In the genomic region with DNA sequence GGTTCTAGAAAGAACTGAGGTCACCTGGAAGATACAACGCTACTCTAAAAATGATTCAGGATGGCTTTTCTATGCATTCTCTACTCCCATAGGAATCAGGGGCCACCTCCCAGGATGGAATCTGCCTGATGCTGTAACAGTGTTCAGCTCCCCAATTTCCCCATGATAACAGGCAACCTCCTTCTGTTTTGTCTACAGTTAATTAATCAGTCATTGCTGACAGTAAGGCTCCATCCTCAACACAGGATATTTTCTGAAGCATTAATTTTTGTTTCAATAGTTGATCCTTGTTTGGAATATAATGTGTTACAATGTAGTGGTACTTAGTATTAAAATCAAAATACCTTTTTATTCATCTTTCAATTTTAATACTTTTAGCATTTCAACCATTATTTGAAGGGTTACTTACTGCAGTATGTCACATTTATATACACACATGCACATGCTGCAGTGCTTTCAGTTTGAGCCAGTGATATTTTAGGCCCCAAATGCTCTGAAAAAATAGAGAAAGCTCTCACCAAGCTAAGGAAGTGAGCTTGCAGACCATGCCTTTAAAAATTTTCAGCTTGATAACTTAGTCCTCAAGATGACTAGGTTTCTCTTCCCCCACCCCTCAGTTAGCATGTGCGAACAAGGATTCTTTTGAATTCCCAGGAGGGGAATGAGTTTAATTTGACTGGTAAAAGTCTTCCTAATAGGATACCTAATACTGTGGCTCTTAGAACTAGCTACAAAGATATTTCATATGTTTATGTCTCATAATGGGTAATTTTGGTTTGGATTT, we compare ENCODE assay signal across 8 cellular contexts. TPM values are rescaled to one million over a fixed set of nuclear protein-coding genes. Genes with fewer than 3 reads are reported as not detected.
DNase-seq lines count a peak whose midpoint lies in the region; TF ChIP-seq lines count a peak whose summit lies in the region.

No MANE protein-coding gene starts in this region.

- intact Hi-C loops in esophagus muscularis mucosa (cut with DNase I): no loop called here
- intact Hi-C loops in breast epithelium (cut with DNase I; ENCODE audit: low total_unique reads): no loop called here

- CTCF ChIA-PET in GM10248 (lab: Yijun Ruan, JAX): interaction anchor here (1.1 to 1.2 kb wide), 2 partner anchors 15 to 259 kb away, joined by 3 read pairs; no protein-coding TSS in a partner anchor

- TF ChIP-seq CTCF in GM10248 (IDR thresholded peaks at IDR 0.05; ENCODE audit: control extremely low read depth, extremely low read depth, low read depth, missing control alignments) (no peak), GM20000 (IDR thresholded peaks at IDR 0.05; ENCODE audit: extremely low read depth, missing control alignments) (no peak), HL-60 (IDR thresholded peaks at IDR 0.05; ENCODE audit: insufficient read depth, low read length) (no peak), esophagus muscularis mucosa (IDR thresholded peaks at IDR 0.05) (no peak), breast epithelium (IDR thresholded peaks at IDR 0.05) (no peak)

- H3K9me3 ChIP-seq in esophagus muscularis mucosa (no peaks in the 10 kb centered on the region), breast epithelium (no peaks in the 10 kb centered on the region)

- H3K27me3 ChIP-seq in HL-60 (ENCODE audit: insufficient read depth, poor library complexity, severe bottlenecking): no peaks in the 10 kb centered on the region
- H3K27me3 ChIP-seq in esophagus muscularis mucosa: no peaks in the 10 kb centered on the region
- no peaks in the 10 kb centered on the region for H3K27me3 ChIP-seq in breast epithelium

- TF ChIP-seq POLR2A in esophagus muscularis mucosa (IDR thresholded peaks at IDR 0.05; ENCODE audit: low read depth): no peak
- no peak for TF ChIP-seq POLR2A in breast epithelium (IDR thresholded peaks at IDR 0.05)

- WGBS in esophagus muscularis mucosa: 64% methylated on average over 2 of the region's 2 CpGs

- H3K27ac ChIP-seq in HL-60 (replicated peaks) (peak overlapping the region; percentile 84), esophagus muscularis mucosa (replicated peaks in 1 of 4) (peak overlapping the region in 3 of 4 donors; percentile 13 to 28 (median 24)), breast epithelium (peak overlapping the region in 1 of 2 donors; percentile 58)

- DNase-seq in GM10248 (ENCODE audit: extremely low spot score) (peak; percentile 30), GM20000 (ENCODE audit: low spot score) (peak; percentile 45), HL-60 (ENCODE audit: low read depth in 1 of 2, low spot score in 1 of 2) (no peak), esophagus muscularis mucosa (ENCODE audit: extremely low spot score) (no peak), NCI-H128 (lab: John Stamatoyannopoulos, UW; ENCODE audit: unreplicated experiment) (no peak), EL (no peak), breast epithelium (ENCODE audit: low spot score in 2 of 2) (no peak)
- DNase-seq in stimulated activated CD4-positive, alpha-beta T cell treated with anti-CD3 and anti-CD28 coated beads, Interleukin-4, amount 100 ng/mL, for 24 hours: no peak

- H3K4me3 ChIP-seq in HL-60 (replicated peaks; ENCODE audit: insufficient read depth, low read length): no peak overlapping the region
- H3K4me3 ChIP-seq in esophagus muscularis mucosa: peak overlapping the region in 2 of 4 donors; percentile 35 to 45
- H3K4me3 ChIP-seq in breast epithelium: peak overlapping the region in 1 of 3 donors; percentile 38

- no peak for TF ChIP-seq EP300 in esophagus muscularis mucosa (IDR thresholded peaks at IDR 0.05)

- peaks cover 3 to 15% (median 7%) of the 10 kb centered on the region in 4 donors for H3K4me1 ChIP-seq in esophagus muscularis mucosa
- no peaks in the 10 kb centered on the region for H3K4me1 ChIP-seq in breast epithelium

- POLR2A ChIA-PET in GM10248 (lab: Yijun Ruan, JAX): no interaction called here

- H3K36me3 ChIP-seq in esophagus muscularis mucosa: peaks cover 0 to 6% (median 3%) of the 10 kb centered on the region in 4 donors
- H3K36me3 ChIP-seq in breast epithelium: no peaks in the 10 kb centered on the region

RNA-seq across cellular contexts. Expression of gene PIK3CG, which starts 0.6 kb away (rescaled TPM):
- total RNA-seq in esophagus muscularis mucosa: 1 to 10 TPM; 1.8 to 3.8 (median 2.7) TPM
- total RNA-seq in breast epithelium: 10 to 100 TPM in 1 of 3 donors, 1 to 10 TPM in 2; 3.3 to 12.0 (median 5.4) TPM

Comparison
In these comparisons a context has a peak if more than half of its experiments do, and no peak if none do; other contexts are left out.
1. DNase-seq: peak in GM10248 (single experiment) and GM20000 (single experiment); none in HL-60 (0 of 2), esophagus muscularis mucosa (single experiment), NCI-H128 (single experiment), EL (single experiment), breast epithelium (0 of 2) and stimulated activated CD4-positive, alpha-beta T cell treated with anti-CD3 and anti-CD28 coated beads, Interleukin-4, amount 100 ng/mL, for 24 hours (single experiment).